ENCODE assay signal across 8 cellular contexts in genomic region chr5:176237971-176238644, GRCh38. TPM values are rescaled to one million over a fixed set of nuclear protein-coding genes. Genes with fewer than 3 reads are reported as not detected.
DNase-seq lines count a peak whose midpoint lies in the region; ATAC-seq and TF ChIP-seq lines count a peak whose summit lies in the region.
"Not testable (repeated sequence)": the region's sequence is repeated elsewhere in the genome, so short reads cannot be mapped to it uniquely, and the experiment has no call there.

SIMC1 (plus strand) TSS chr5:176238424; CDS start chr5:176238509, 85 bp downstream.

- not testable (repeated sequence) for H3K4me1 ChIP-seq in KMS-11 (ENCODE audit: low read depth, poor library complexity, severe bottlenecking); right atrium auricular region; psoas muscle; upper lobe of left lung

- POLR2A ChIA-PET in HEK293T (lab: Yijun Ruan, JAX), result not testable (repeated sequence)

- not testable (repeated sequence) for H3K4me2 ChIP-seq in KMS-11

- not testable (repeated sequence) for H3K9me3 ChIP-seq in right atrium auricular region, psoas muscle, upper lobe of left lung

- DNase-seq in GM13976 (ENCODE audit: low spot score), result peak; percentile 80
- DNase-seq in HEK293T (ENCODE audit: extremely low spot score), result peak; percentile 62
- not testable (repeated sequence) for DNase-seq in astrocyte of the spinal cord (ENCODE audit: low read depth, low spot score); right atrium auricular region (ENCODE audit: low spot score)
- DNase-seq in psoas muscle, result peak; percentile 59 to 72
- DNase-seq in upper lobe of left lung, result peak; percentile 44 to 93

- CTCF ChIA-PET in HEK293T (lab: Yijun Ruan, JAX), result not testable (repeated sequence)

- not testable (repeated sequence) for H3K27ac ChIP-seq in KMS-11, right atrium auricular region, psoas muscle
- H3K27ac ChIP-seq in upper lobe of left lung, result peak within 1 kb of the TSS in 2 of 4 donors; percentile 66 to 82

- ATAC-seq in psoas muscle, result peak; percentile 74 to 91 (median 86)
- peak; percentile 73 to 88 for ATAC-seq in upper lobe of left lung (ENCODE audit: low FRiP score in 2 of 2)

- intact Hi-C loops in psoas muscle (cut with DNase I), result not testable (repeated sequence)

- not testable (repeated sequence) for H4K20me1 ChIP-seq in KMS-11 (ENCODE audit: insufficient read depth)

- not testable (repeated sequence) for H3K27me3 ChIP-seq in KMS-11 (ENCODE audit: insufficient read depth, low read depth); right atrium auricular region; psoas muscle (ENCODE audit: insufficient read depth in 3 of 3, low read length in 2 of 3); upper lobe of left lung

- H3K79me2 ChIP-seq in KMS-11 (ENCODE audit: insufficient read depth, low read depth), result not testable (repeated sequence)

- TF ChIP-seq POLR2A in upper lobe of left lung (IDR thresholded peaks at IDR 0.05), result not testable (repeated sequence)

- 3 to 26% (median 8%) methylated on average over 6 to 71 of the region's 81 CpGs for WGBS in psoas muscle, 3 donors
- 12 to 15% methylated on average over 16 to 32 of the region's 81 CpGs for WGBS in upper lobe of left lung, 2 donors

- not testable (repeated sequence) for H2AFZ ChIP-seq in KMS-11 (ENCODE audit: low read depth)

- peak within 1 kb of the TSS; percentile 30; the same call in 1 of the 2 replicates for H3K9ac ChIP-seq in KMS-11

- in situ Hi-C loops in GM13976 (cut with MboI; ENCODE audit: low sequenced_read_pairs, unreplicated experiment); astrocyte of the spinal cord (cut with HindIII; ENCODE audit: low sequenced_read_pairs): not testable (repeated sequence)

- H3K36me3 ChIP-seq in KMS-11 (ENCODE audit: insufficient read depth); right atrium auricular region; psoas muscle (ENCODE audit: insufficient read depth in 1 of 2, low read depth in 1 of 2); upper lobe of left lung: not testable (repeated sequence)

- H3K4me3 ChIP-seq in KMS-11 (IDR thresholded peaks at IDR 0.05; ENCODE audit: insufficient read depth, low read depth, low read length), result not testable (repeated sequence)
- H3K4me3 ChIP-seq in WI38 (ENCODE audit: low read depth, low read length), result peak within 1 kb of the TSS; percentile 42
- peak within 1 kb of the TSS; percentile 33 for H3K4me3 ChIP-seq in astrocyte of the spinal cord (ENCODE audit: low read depth, low read length)
- H3K4me3 ChIP-seq in right atrium auricular region, result peak within 1 kb of the TSS; percentile 43 to 61
- peak within 1 kb of the TSS; percentile 65 for H3K4me3 ChIP-seq in psoas muscle
- H3K4me3 ChIP-seq in upper lobe of left lung, result peak within 1 kb of the TSS; percentile 44 to 60 (median 57)

- TF ChIP-seq EP300 in upper lobe of left lung (IDR thresholded peaks at IDR 0.05), result not testable (repeated sequence)

- TF ChIP-seq CTCF in GM13976 (IDR thresholded peaks at IDR 0.05; ENCODE audit: borderline replicate concordance, control extremely low read depth, extremely low read depth, insufficient read depth, missing control alignments); KMS-11 (conservative IDR thresholded peaks at IDR 0.05; ENCODE audit: low read depth, low read length); WI38 (IDR thresholded peaks at IDR 0.05; ENCODE audit: low read depth, low read length); astrocyte of the spinal cord (IDR thresholded peaks at IDR 0.05; ENCODE audit: low read depth, low read length); right atrium auricular region (IDR thresholded peaks at IDR 0.05); psoas muscle (IDR thresholded peaks at IDR 0.05); upper lobe of left lung (IDR thresholded peaks at IDR 0.05): not testable (repeated sequence)

RNA-seq across cellular contexts. Expression of gene SIMC1, which starts in this region (rescaled TPM):
- total RNA-seq in right atrium auricular region (1 to 10 TPM; 5.2 to 9.1 TPM), psoas muscle (10 to 100 TPM in 2 of 4 donors, 1 to 10 TPM in 2; 7.1 to 17.0 (median 10.3) TPM), upper lobe of left lung (10 to 100 TPM; 13.6 to 43.0 (median 21.2) TPM)
- 1 to 10 TPM; 2.0 to 7.6 (median 5.3) TPM for polyA plus RNA-seq in psoas muscle
